In the genomic region with DNA sequence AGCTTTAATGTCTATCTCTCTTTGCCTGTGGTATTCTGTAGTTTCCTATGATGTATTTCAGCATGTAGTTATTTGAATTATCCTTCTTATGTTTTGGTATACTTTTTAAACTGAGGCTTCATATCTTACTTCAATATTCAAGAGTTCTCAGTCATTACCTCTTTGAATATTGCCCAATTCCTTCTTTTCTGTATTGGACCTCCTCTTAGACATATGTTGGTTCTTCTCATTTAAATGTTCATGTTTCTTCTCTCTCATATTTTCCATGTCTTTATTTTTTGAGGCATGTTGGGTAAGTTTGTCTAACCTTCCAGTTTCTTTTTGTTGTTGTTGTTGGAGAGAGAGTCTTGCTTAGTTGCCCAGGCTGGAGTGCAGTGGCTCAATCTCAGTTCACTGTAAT, we compare ENCODE assay signal across 25 cellular contexts.
"Had no signal": no experiment of that assay in that cellular context is flagged by ENCODE, and none has a peak within 500 bp of the region (broad histone marks: within the 10 kb centered on the region; RNA-seq: fewer than 3 reads in every experiment).

No MANE protein-coding gene starts in this region.

- H3K4me1 ChIP-seq: colonic mucosa, esophagus muscularis mucosa, esophagus squamous epithelium, foreskin keratinocyte, gastroesophageal sphincter had no signal

- ATAC-seq: effector memory CD8-positive, alpha-beta T cell; esophagus mucosa; foreskin keratinocyte; gastrocnemius medialis; gastroesophageal sphincter; heart left ventricle; heart right ventricle had no signal

- H3K9me3 ChIP-seq: colonic mucosa, gastrocnemius medialis had no signal

- H3K27me3 ChIP-seq: colonic mucosa, esophagus muscularis mucosa, esophagus squamous epithelium, gastrocnemius medialis, gastroesophageal sphincter, heart left ventricle, heart right ventricle had no signal

- FAIRE-seq: colon had no signal

- H3K36me3 ChIP-seq: colonic mucosa, esophagus muscularis mucosa, esophagus squamous epithelium, gastrocnemius medialis, gastroesophageal sphincter, heart left ventricle, heart right ventricle had no signal

- H3K27ac ChIP-seq: colonic mucosa, coronary artery, dorsolateral prefrontal cortex, epithelial cell of prostate, esophagus muscularis mucosa, esophagus squamous epithelium, foreskin keratinocyte, gastrocnemius medialis, gastroesophageal sphincter, heart left ventricle, heart right ventricle had no signal

- H3K4me3 ChIP-seq: colonic mucosa, coronary artery, dorsolateral prefrontal cortex, esophagus muscularis mucosa, esophagus squamous epithelium, gastrocnemius medialis, gastroesophageal sphincter, heart left ventricle, heart right ventricle had no signal

- DNase-seq: colonic mucosa; cortex of kidney; dermis blood vessel endothelial cell; dorsolateral prefrontal cortex; effector CD4-positive, alpha-beta T cell; effector CD8-positive, alpha-beta T cell; effector memory CD4-positive, alpha-beta T cell; effector memory CD8-positive, alpha-beta T cell; endodermal cell; erythroblast; esophagus squamous epithelium; foreskin fibroblast; foreskin keratinocyte; foreskin melanocyte; gastrocnemius medialis; glutamatergic neuron; head of caudate nucleus; heart left ventricle; heart right ventricle had no signal
